ENCODE assay signal across 17 cellular contexts in the genomic region with DNA sequence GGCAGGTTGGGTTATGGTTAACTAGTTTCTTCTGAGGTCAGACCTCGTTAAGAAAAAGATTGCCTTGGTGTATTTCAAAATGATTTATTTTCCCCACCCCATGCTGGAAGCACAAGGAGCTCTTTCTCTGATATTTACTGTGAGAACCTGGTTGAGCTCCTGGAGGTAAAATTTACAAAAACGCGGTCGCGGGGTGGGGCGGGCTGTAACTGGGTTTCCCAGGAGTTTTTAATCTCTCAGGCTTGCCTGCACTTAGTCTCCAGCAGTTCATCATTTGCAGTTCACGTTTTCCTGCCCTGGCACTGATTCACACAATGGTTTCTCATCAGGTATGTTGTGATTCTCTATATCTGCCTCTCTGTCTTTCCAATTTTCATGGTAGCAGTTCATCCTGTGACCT.
DNase-seq lines count a peak whose midpoint lies in the region; ATAC-seq and TF ChIP-seq lines count a peak whose summit lies in the region.
"Had no signal": no experiment of that assay in that cellular context is flagged by ENCODE, and none has a peak within 500 bp of the region (broad histone marks: within the 10 kb centered on the region; RNA-seq: fewer than 3 reads in every experiment).

No MANE protein-coding gene starts in this region.

- DNase-seq in GM23338 (ENCODE audit: low spot score) = no peak
- DNase-seq in neural progenitor cell (ENCODE audit: low spot score) = no peak
- DNase-seq in progenitor cell of endocrine pancreas (ENCODE audit: low spot score, unreplicated experiment) = no peak
- DNase-seq in activated naive CD4-positive, alpha-beta T cell treated with anti-CD3 and anti-CD28 coated beads, Interleukin-2, amount 50 U/mL, for 16 hours = no peak
- DNase-seq: AML-193; Caco-2; Calu3; CD4-positive, alpha-beta T cell; CD8-positive, alpha-beta T cell; DMS79 treated with DMSO at 0.1 percent for 48 hours; GF-D8 had no signal

- H3K36me3 Mint-ChIP-seq in GM23338 (ENCODE audit: low read depth) = peaks cover 20% of the 10 kb centered on the region; the same call in 2 of the 3 replicates
- H3K36me3 Mint-ChIP-seq in neural progenitor cell = peaks cover 3% of the 10 kb centered on the region
- peaks cover 13% of the 10 kb centered on the region for H3K36me3 Mint-ChIP-seq in progenitor cell of endocrine pancreas (ENCODE audit: insufficient read depth)
- H3K36me3 Mint-ChIP-seq: CD8-positive, alpha-beta T cell had no signal

- H3K27ac ChIP-seq in GM23338 (ENCODE audit: low read depth) (no peak overlapping the region), neural progenitor cell (no peak overlapping the region)
- H3K27ac ChIP-seq: 22Rv1; A549; BLaER1 treated with 17β-estradiol and CSF1 and Interleukin-3, amounts not matched to agents 10 nM and 100 nM; C4-2B had no signal

- H3K27ac Mint-ChIP-seq in GM23338 = no peak overlapping the region
- no peak overlapping the region for H3K27ac Mint-ChIP-seq in neural progenitor cell
- H3K27ac Mint-ChIP-seq in progenitor cell of endocrine pancreas = peak overlapping the region; percentile 75
- H3K27ac Mint-ChIP-seq: B cell; CD4-positive, alpha-beta T cell; CD8-positive, alpha-beta T cell had no signal

- no peak for ATAC-seq in GM23338
- ATAC-seq in HG03025 (IDR thresholded peaks at IDR 0.05; ENCODE audit: low FRiP score, unreplicated experiment) = no peak
- ATAC-seq: A549; CD8-positive, alpha-beta T cell had no signal

- peaks cover 3% of the 10 kb centered on the region for H3K9me3 ChIP-seq in neural progenitor cell (ENCODE audit: low read depth)
- H3K9me3 ChIP-seq: Caco-2 had no signal

- H3K4me3 Mint-ChIP-seq in GM23338 (no peak overlapping the region), neural progenitor cell (no peak overlapping the region), progenitor cell of endocrine pancreas (ENCODE audit: low read depth) (peak overlapping the region; percentile 63)
- H3K4me3 Mint-ChIP-seq: B cell; CD4-positive, alpha-beta T cell; CD8-positive, alpha-beta T cell had no signal

- H3F3A ChIP-seq in GM23338 (replicated peaks; ENCODE audit: low read depth) (no peaks in the 10 kb centered on the region), neural progenitor cell (ENCODE audit: low read depth) (no peaks in the 10 kb centered on the region)

- H3K4me3 ChIP-seq in GM23338 = no peak overlapping the region
- no peak overlapping the region for H3K4me3 ChIP-seq in neural progenitor cell
- H3K4me3 ChIP-seq: A549; BLaER1 treated with 17β-estradiol and CSF1 and Interleukin-3, amounts not matched to agents 10 nM and 100 nM had no signal

- peak overlapping the region; percentile 19; the same call in 1 of the 2 replicates for H2AFZ ChIP-seq in GM23338
- H2AFZ ChIP-seq in neural progenitor cell (replicated peaks) = peak overlapping the region; percentile 42

- H3K4me1 ChIP-seq in GM23338 (ENCODE audit: insufficient read depth) (no peaks in the 10 kb centered on the region), neural progenitor cell (no peaks in the 10 kb centered on the region)
- H3K4me1 ChIP-seq: A549, Caco-2 had no signal

- H3K27me3 Mint-ChIP-seq in GM23338 (ENCODE audit: insufficient read depth, low read depth, poor library complexity) (peaks cover 4% of the 10 kb centered on the region), neural progenitor cell (ENCODE audit: insufficient read depth, low read depth) (peaks cover 2% of the 10 kb centered on the region), progenitor cell of endocrine pancreas (no peaks in the 10 kb centered on the region)
- H3K27me3 Mint-ChIP-seq: B cell; CD4-positive, alpha-beta T cell had no signal

- no peaks in the 10 kb centered on the region for H3K79me2 ChIP-seq in GM23338 (replicated peaks; ENCODE audit: insufficient read depth)
- H3K79me2 ChIP-seq in neural progenitor cell (ENCODE audit: low read depth) = no peaks in the 10 kb centered on the region

- no peak overlapping the region for H3K4me2 ChIP-seq in GM23338
- H3K4me2 ChIP-seq in neural progenitor cell = no peak overlapping the region
- H3K4me2 ChIP-seq: A549; BLaER1 treated with 17β-estradiol and CSF1 and Interleukin-3, amounts not matched to agents 10 nM and 100 nM had no signal

- no peaks in the 10 kb centered on the region for H3K27me3 ChIP-seq in GM23338 (ENCODE audit: insufficient read depth)
- no peaks in the 10 kb centered on the region for H3K27me3 ChIP-seq in neural progenitor cell
- H3K27me3 ChIP-seq: BLaER1 treated with 17β-estradiol and CSF1 and Interleukin-3, amounts not matched to agents 10 nM and 100 nM had no signal

- no peak for TF ChIP-seq CTCF in GM23338 (conservative IDR thresholded peaks at IDR 0.05; ENCODE audit: low read depth in 2 of 2)
- TF ChIP-seq CTCF in neural progenitor cell (IDR thresholded peaks at IDR 0.05) = no peak
- TF ChIP-seq CTCF in progenitor cell of endocrine pancreas (IDR thresholded peaks at IDR 0.05; ENCODE audit: unreplicated experiment) = no peak

- H3K9ac ChIP-seq in neural progenitor cell = no peak overlapping the region
- H3K9ac ChIP-seq: BLaER1 treated with 17β-estradiol and CSF1 and Interleukin-3, amounts not matched to agents 10 nM and 100 nM had no signal

- H3K4me1 Mint-ChIP-seq in GM23338 (no peaks in the 10 kb centered on the region), neural progenitor cell (no peaks in the 10 kb centered on the region), progenitor cell of endocrine pancreas (ENCODE audit: low read depth) (peaks cover 17% of the 10 kb centered on the region)
- H3K4me1 Mint-ChIP-seq: B cell had no signal

- no peaks in the 10 kb centered on the region for H4K20me1 ChIP-seq in GM23338 (replicated peaks; ENCODE audit: insufficient read depth)
- H4K20me1 ChIP-seq in neural progenitor cell (ENCODE audit: low read depth) = no peaks in the 10 kb centered on the region
- H4K20me1 ChIP-seq: BLaER1 treated with 17β-estradiol and CSF1 and Interleukin-3, amounts not matched to agents 10 nM and 100 nM had no signal

- no peaks in the 10 kb centered on the region for H3K36me3 ChIP-seq in GM23338 (ENCODE audit: insufficient read depth)
- no peaks in the 10 kb centered on the region for H3K36me3 ChIP-seq in neural progenitor cell
- H3K36me3 ChIP-seq: BLaER1 treated with 17β-estradiol and CSF1 and Interleukin-3, amounts not matched to agents 10 nM and 100 nM had no signal

- H3K9me2 ChIP-seq in GM23338 (ENCODE audit: insufficient read depth) = no peaks in the 10 kb centered on the region

- H3K9me3 Mint-ChIP-seq in GM23338 (peaks cover 15% of the 10 kb centered on the region), neural progenitor cell (peaks cover 20% of the 10 kb centered on the region), progenitor cell of endocrine pancreas (ENCODE audit: low read depth) (peaks cover 22% of the 10 kb centered on the region)

TF ChIP-seq in GM23338, 12 proteins besides CTCF, POLR2A, EP300 and RAD21 (continues in another document):
- TF ChIP-seq JUNB (IDR thresholded peaks at IDR 0.05; ENCODE audit: unreplicated experiment) (no peak), NANOG (IDR thresholded peaks at IDR 0.05; ENCODE audit: borderline replicate concordance) (no peak), ZNF114 (CRISPR knock-in tag; IDR thresholded peaks at IDR 0.05) (no peak)
